Comparison of ENCODE assay signal across 19 cellular contexts in genomic region chr4:1890979-1891378, GRCh38. TPM values are rescaled to one million over a fixed set of nuclear protein-coding genes. Genes with fewer than 3 reads are reported as not detected.
DNase-seq lines count a peak whose midpoint lies in the region; ATAC-seq and TF ChIP-seq lines count a peak whose summit lies in the region.
"Had no signal": no experiment of that assay in that cellular context is flagged by ENCODE, and none has a peak within 500 bp of the region (broad histone marks: within the 10 kb centered on the region; RNA-seq: fewer than 3 reads in every experiment).

No MANE protein-coding gene starts in this region.

- no peak overlapping the region for H2AFZ ChIP-seq in IMR-90 (replicated peaks; ENCODE audit: low read length, poor library complexity)
- H2AFZ ChIP-seq in trophoblast cell (ENCODE audit: insufficient read depth, low read length, poor library complexity), result no peak overlapping the region

- H3K36me3 ChIP-seq in IMR-90 (ENCODE audit: control insufficient read depth, insufficient read depth, low read length) (no peaks in the 10 kb centered on the region), trophoblast cell (ENCODE audit: control insufficient read depth in 1 of 2, insufficient read depth in 2 of 2, low read length in 2 of 2) (no peaks in the 10 kb centered on the region), upper lobe of right lung (no peaks in the 10 kb centered on the region)

- H3K4ac ChIP-seq in IMR-90 (ENCODE audit: low read depth, low read length) (peak overlapping the region; percentile 27; the same call in 1 of the 2 replicates), trophoblast cell (ENCODE audit: low read depth, low read length) (peak overlapping the region; percentile 52)

- H3K4me3 Mint-ChIP-seq in chondrocyte (ENCODE audit: unreplicated experiment), result no peak overlapping the region
- H3K4me3 Mint-ChIP-seq in osteocyte (ENCODE audit: unreplicated experiment), result no peak overlapping the region
- H3K4me3 Mint-ChIP-seq: CD4-positive, alpha-beta T cell; H9; IgD-negative memory B cell had no signal

- no peak overlapping the region for H2BK5ac ChIP-seq in IMR-90 (ENCODE audit: low read depth, low read length, poor library complexity, severe bottlenecking)
- no peak overlapping the region for H2BK5ac ChIP-seq in trophoblast cell (ENCODE audit: low read depth, low read length, poor library complexity)

- peak overlapping the region; percentile 66; the same call in 1 of the 2 replicates for H2AK5ac ChIP-seq in IMR-90 (ENCODE audit: low read depth, low read length)
- no peak overlapping the region for H2AK5ac ChIP-seq in trophoblast cell (ENCODE audit: low read length)

- peak overlapping the region; percentile 32; the same call in 1 of the 2 replicates for H3K27ac ChIP-seq in IMR-90 (ENCODE audit: insufficient read depth, low read length)
- H3K27ac ChIP-seq in trophoblast cell (ENCODE audit: low read depth, low read length), result no peak overlapping the region
- H3K27ac ChIP-seq in upper lobe of right lung, result no peak overlapping the region
- H3K27ac ChIP-seq: HL-60 had no signal

- no peaks in the 10 kb centered on the region for H3K79me2 ChIP-seq in trophoblast cell (ENCODE audit: control insufficient read depth, insufficient read depth, low read length, poor library complexity)

- H3K9me3 ChIP-seq in IMR-90 (ENCODE audit: control insufficient read depth, insufficient read depth, low read length) (no peaks in the 10 kb centered on the region), trophoblast cell (ENCODE audit: insufficient read depth, low read depth, low read length) (no peaks in the 10 kb centered on the region), upper lobe of right lung (no peaks in the 10 kb centered on the region)
- H3K9me3 ChIP-seq: BE2C, Caco-2 had no signal

- H3K56ac ChIP-seq in IMR-90 (ENCODE audit: extremely low read depth, insufficient read depth, low read length), result no peak overlapping the region

- dilution Hi-C loops in IMR-90 (cut with HindIII; ENCODE audit: low sequenced_read_pairs, unreplicated experiment), result no loop called here

- ATAC-seq in IMR-90 (ENCODE audit: low read depth) (no peak), upper lobe of right lung (no peak), HG02981 (IDR thresholded peaks at IDR 0.05; ENCODE audit: unreplicated experiment) (no peak)

- H3K9me1 ChIP-seq in IMR-90 (ENCODE audit: insufficient read depth, low read length), result 0 out of 2 replicates have a peak, but pooled peaks cover 7% of the 10 kb centered on the region

- peak overlapping the region; percentile 72 for H4K5ac ChIP-seq in IMR-90 (ENCODE audit: low read depth, low read length)

- 100% methylated on average over 4 of the region's 8 CpGs; no CpG with 5 or more reads in 1 of the 2 experiments for WGBS in IMR-90 (ENCODE audit: extremely low coverage in 2 of 2, insufficient read length in 1 of 2), 2 experiments
- WGBS in trophoblast cell (ENCODE audit: extremely low coverage, insufficient coverage, insufficient read length), result no CpG with 5 or more reads among the region's 8 CpGs

- no peaks in the 10 kb centered on the region for H3K27me3 ChIP-seq in IMR-90 (ENCODE audit: control insufficient read depth, insufficient read depth, low read length)
- H3K27me3 ChIP-seq in trophoblast cell (ENCODE audit: insufficient read depth, low read length), result no peaks in the 10 kb centered on the region
- H3K27me3 ChIP-seq in upper lobe of right lung, result no peaks in the 10 kb centered on the region
- H3K27me3 ChIP-seq: BE2C had no signal

- H3K27me3 Mint-ChIP-seq in chondrocyte (ENCODE audit: low read depth) (no peaks in the 10 kb centered on the region), osteocyte (ENCODE audit: unreplicated experiment) (no peaks in the 10 kb centered on the region)
- H3K27me3 Mint-ChIP-seq: CD4-positive, alpha-beta T cell; IgD-negative memory B cell had no signal

- intact Hi-C loops in IMR-90 (cut with micrococcal nuclease), result no loop called here
- intact Hi-C loops in upper lobe of right lung (cut with DNase I), result loop anchor here (10.0 kb wide), 1 partner anchor 146 kb away; no protein-coding TSS in a partner anchor

- no TSS peak for BruUV-seq in IMR-90 (replicated peaks; lab: Mats Ljungman, UMichigan)

- H3K36me3 Mint-ChIP-seq in chondrocyte (ENCODE audit: low read depth), result no peaks in the 10 kb centered on the region
- peaks cover 4% of the 10 kb centered on the region for H3K36me3 Mint-ChIP-seq in osteocyte (ENCODE audit: unreplicated experiment)

- H2AK9ac ChIP-seq in IMR-90 (replicated peaks; ENCODE audit: low read depth, low read length, poor library complexity), result no peak overlapping the region

- H3K4me1 ChIP-seq in IMR-90 (ENCODE audit: control insufficient read depth, insufficient read depth, low read length) (peaks cover 15% of the 10 kb centered on the region), trophoblast cell (ENCODE audit: control insufficient read depth in 1 of 2, insufficient read depth in 2 of 2, low read length in 2 of 2) (no peaks in the 10 kb centered on the region), upper lobe of right lung (no peaks in the 10 kb centered on the region)
- H3K4me1 ChIP-seq: BE2C, Caco-2 had no signal

- no peak overlapping the region for H3K18ac ChIP-seq in IMR-90 (ENCODE audit: low read depth, low read length)
- H3K18ac ChIP-seq in trophoblast cell (ENCODE audit: low read length), result no peak overlapping the region

- DNase-seq in IMR-90 (no peak), chondrocyte (ENCODE audit: low spot score) (no peak), trophoblast cell (no peak), upper lobe of right lung (peak; percentile 7), EL (no peak), osteocyte (ENCODE audit: extremely low spot score, unreplicated experiment) (no peak)
- DNase-seq: ACHN; BE2C; C1 segment of cervical spinal cord; Caco-2; CD4-positive, alpha-beta T cell; DMS153; DMS79; GF-D8; H9; KBM-7 had no signal

- CTCF ChIA-PET in IMR-90 (lab: Yijun Ruan, JAX), result no interaction called here

- H4K20me1 ChIP-seq in IMR-90 (ENCODE audit: insufficient read depth, low read length), result peaks cover 69% of the 10 kb centered on the region

- no peak overlapping the region for H2BK20ac ChIP-seq in IMR-90 (ENCODE audit: low read depth, low read length)

- peaks cover 2% of the 10 kb centered on the region for H3K9me3 Mint-ChIP-seq in chondrocyte (ENCODE audit: low read depth)
- no peaks in the 10 kb centered on the region for H3K9me3 Mint-ChIP-seq in osteocyte (ENCODE audit: unreplicated experiment)
- H3K9me3 Mint-ChIP-seq: CD4-positive, alpha-beta T cell; H9 had no signal

- no peak for TF ChIP-seq POLR2A in IMR-90 (IDR thresholded peaks at IDR 0.05; ENCODE audit: low read depth, low read length)

- in situ Hi-C loops in IMR-90 (cut with MboI; ENCODE audit: low sequenced_read_pairs), result no loop called here

- H3K4me3 ChIP-seq in IMR-90 (ENCODE audit: insufficient read depth, low read depth, low read length), result no peak overlapping the region
- no peak overlapping the region for H3K4me3 ChIP-seq in trophoblast cell (ENCODE audit: low read depth, low read length)
- no peak overlapping the region for H3K4me3 ChIP-seq in upper lobe of right lung

- H3K4me1 Mint-ChIP-seq in chondrocyte (ENCODE audit: low read depth) (peaks cover 27% of the 10 kb centered on the region), osteocyte (ENCODE audit: unreplicated experiment) (peaks cover 18% of the 10 kb centered on the region)

- TF ChIP-seq CTCF in IMR-90 (conservative IDR thresholded peaks at IDR 0.05; ENCODE audit: low read depth, low read length), result no peak
- TF ChIP-seq CTCF in chondrocyte (IDR thresholded peaks at IDR 0.05), result no peak
- no peak for TF ChIP-seq CTCF in upper lobe of right lung (IDR thresholded peaks at IDR 0.05)
- TF ChIP-seq CTCF in osteocyte (IDR thresholded peaks at IDR 0.05), result no peak

- H2BK12ac ChIP-seq in trophoblast cell (ENCODE audit: low read length), result no peak overlapping the region

- no peak overlapping the region for H3K23ac ChIP-seq in IMR-90 (ENCODE audit: low read depth, low read length)
- no peak overlapping the region for H3K23ac ChIP-seq in trophoblast cell (ENCODE audit: low read length)

- H2BK15ac ChIP-seq in IMR-90 (ENCODE audit: low read depth, low read length), result no peak overlapping the region

- no peak overlapping the region for H3K14ac ChIP-seq in IMR-90 (replicated peaks; ENCODE audit: low read depth, low read length)
- H3K14ac ChIP-seq in trophoblast cell (ENCODE audit: low read length), result no peak overlapping the region

- POLR2A ChIA-PET in IMR-90 (lab: Charles Lee; ENCODE audit: unreplicated experiment), result no interaction called here

- H3K4me2 ChIP-seq in IMR-90 (ENCODE audit: low read depth, low read length), result no peak overlapping the region
- H3K4me2 ChIP-seq in trophoblast cell (ENCODE audit: low read length), result no peak overlapping the region

- H4K12ac ChIP-seq in trophoblast cell (ENCODE audit: low read depth, low read length), result no peak overlapping the region

- no peak overlapping the region; a peak in 1 of 4 replicates for H4K8ac ChIP-seq in IMR-90 (ENCODE audit: low read depth in 2 of 2, low read length in 2 of 2)
- no peak overlapping the region for H4K8ac ChIP-seq in trophoblast cell (ENCODE audit: low read depth, low read length)

- H3K27ac Mint-ChIP-seq in chondrocyte (ENCODE audit: unreplicated experiment), result peak overlapping the region; percentile 54
- H3K27ac Mint-ChIP-seq in osteocyte (ENCODE audit: unreplicated experiment), result no peak overlapping the region
- H3K27ac Mint-ChIP-seq: CD4-positive, alpha-beta T cell; IgD-negative memory B cell had no signal

- peak overlapping the region; percentile 9; the same call in 1 of the 2 replicates for H4K91ac ChIP-seq in IMR-90 (ENCODE audit: insufficient read depth, low read depth, low read length)
- H4K91ac ChIP-seq in trophoblast cell (ENCODE audit: low read depth, low read length), result no peak overlapping the region

- TF ChIP-seq RAD21 in IMR-90 (IDR thresholded peaks at IDR 0.05; ENCODE audit: low read length), result no peak

- peak overlapping the region; percentile 37; the same call in 1 of the 2 replicates for H2BK120ac ChIP-seq in IMR-90 (ENCODE audit: low read depth, low read length)
- no peak overlapping the region for H2BK120ac ChIP-seq in trophoblast cell (ENCODE audit: insufficient read depth, low read length, poor library complexity)

- H3K79me1 ChIP-seq in IMR-90 (ENCODE audit: low read depth in 1 of 2, low read length in 2 of 2) (peaks cover 0 to 38% of the 10 kb centered on the region in 2 experiments; a peak in 2 of 4 replicates), trophoblast cell (ENCODE audit: low read length) (no peaks in the 10 kb centered on the region)

- H3K9ac ChIP-seq in IMR-90 (ENCODE audit: low read depth, low read length) (no peak overlapping the region), trophoblast cell (ENCODE audit: low read length) (no peak overlapping the region)

RNA-seq across cellular contexts. Expression of gene NSD2, which starts 19.8 kb away (rescaled TPM):
- total RNA-seq in IMR-90 (2012; rRNA removed), result 62.2 and 68.1 TPM in 2 replicates
- polyA plus RNA-seq in IMR-90 (2012; rRNA removed), result 29.4 and 35.9 TPM in 2 replicates
- 16.7 and 21.3 TPM in 2 replicates for polyA plus RNA-seq in IMR-90 (2012; cell fraction: cytosol; rRNA removed)
- polyA plus RNA-seq in IMR-90 (2012; cell fraction: nucleus; rRNA removed; ENCODE audit: low replicate concordance), result 73.1 and 75.4 TPM in 2 replicates
- total RNA-seq in chondrocyte, result 46.9 to 56.5 TPM (median 53.5 TPM) in 3 replicates
- polyA plus RNA-seq in trophoblast cell (2013), result 29.4 and 32.1 TPM in 2 replicates
- 45.2 TPM for total RNA-seq in upper lobe of right lung
- 63.4 and 66.4 TPM in 2 replicates for total RNA-seq in osteocyte

RNA-seq across cellular contexts. Expression of gene LETM1, which starts 35.0 kb away (rescaled TPM):
- total RNA-seq in IMR-90 (2012; rRNA removed), result 49.3 and 68.0 TPM in 2 replicates
- 25.0 and 28.2 TPM in 2 replicates for polyA plus RNA-seq in IMR-90 (2012; rRNA removed)
- polyA plus RNA-seq in IMR-90 (2012; cell fraction: cytosol; rRNA removed), result 14.8 and 16.4 TPM in 2 replicates
- polyA plus RNA-seq in IMR-90 (2012; cell fraction: nucleus; rRNA removed; ENCODE audit: low replicate concordance), result 60.7 and 127 TPM in 2 replicates
- total RNA-seq in chondrocyte, result 39.6 to 45.2 TPM (median 41.3 TPM) in 3 replicates
- polyA plus RNA-seq in trophoblast cell (2013), result 13.5 and 14.3 TPM in 2 replicates
- 39.5 TPM for total RNA-seq in upper lobe of right lung
- 48.2 and 49.9 TPM in 2 replicates for total RNA-seq in osteocyte
